Comparison of ENCODE assay signal across 10 cellular contexts in genomic region chr3:52236424-52236886, GRCh38. TPM values are rescaled to one million over a fixed set of nuclear protein-coding genes. Genes with fewer than 3 reads are reported as not detected.
DNase-seq lines count a peak whose midpoint lies in the region; ATAC-seq and TF ChIP-seq lines count a peak whose summit lies in the region.
"Had no signal": no experiment of that assay in that cellular context is flagged by ENCODE, and none has a peak within 500 bp of the region (broad histone marks: within the 10 kb centered on the region; RNA-seq: fewer than 3 reads in every experiment).

No MANE protein-coding gene starts in this region.

- H3K9me3 Mint-ChIP-seq in CD14-positive monocyte = peaks cover 0 to 1% (median 0%) of the 10 kb centered on the region in 7 donors
- no peaks in the 10 kb centered on the region for H3K9me3 Mint-ChIP-seq in effector memory CD8-positive, alpha-beta T cell
- no peaks in the 10 kb centered on the region for H3K9me3 Mint-ChIP-seq in osteocyte (ENCODE audit: unreplicated experiment)

- H3K27ac Mint-ChIP-seq in CD14-positive monocyte = peak overlapping the region in 6 of 7 donors; percentile 55 to 95 (median 92)
- H3K27ac Mint-ChIP-seq in effector memory CD8-positive, alpha-beta T cell = peak overlapping the region in 1 of 2 donors; percentile 93
- peak overlapping the region; percentile 93 for H3K27ac Mint-ChIP-seq in osteocyte (ENCODE audit: unreplicated experiment)

- H3K27me3 ChIP-seq in Karpas-422 (ENCODE audit: low read length) = no peaks in the 10 kb centered on the region

- peak overlapping the region; percentile 70 for H3K4me2 ChIP-seq in Karpas-422 (ENCODE audit: low read depth, low read length, poor library complexity, severe bottlenecking)

- peaks cover 32% of the 10 kb centered on the region for H3K79me2 ChIP-seq in Karpas-422 (ENCODE audit: low read length)

- no peak overlapping the region for H3K9ac ChIP-seq in Karpas-422 (ENCODE audit: low read length)

- no peaks in the 10 kb centered on the region for H3K9me2 ChIP-seq in Karpas-422 (replicated peaks; ENCODE audit: insufficient read depth, low read length)

- peaks cover 38 to 47% of the 10 kb centered on the region in 2 donors for H3K36me3 Mint-ChIP-seq in CD14-positive monocyte
- peaks cover 44% of the 10 kb centered on the region for H3K36me3 Mint-ChIP-seq in effector memory CD8-positive, alpha-beta T cell (ENCODE audit: insufficient read depth)
- peaks cover 8% of the 10 kb centered on the region for H3K36me3 Mint-ChIP-seq in osteocyte (ENCODE audit: unreplicated experiment)

- no peak for TF ChIP-seq CTCF in CD14-positive monocyte (IDR thresholded peaks at IDR 0.05)
- no peak for TF ChIP-seq CTCF in osteocyte (IDR thresholded peaks at IDR 0.05)

- H2AFZ ChIP-seq in Karpas-422 (ENCODE audit: low read length) = no peak overlapping the region

- in situ Hi-C loops in G401 (cut with HindIII; ENCODE audit: low sequenced_read_pairs) = no loop called here

- no peaks in the 10 kb centered on the region for H3K9me3 ChIP-seq in Karpas-422 (ENCODE audit: low read length)

- H3K4me3 Mint-ChIP-seq in CD14-positive monocyte (peak overlapping the region; percentile 11 to 31), osteocyte (ENCODE audit: unreplicated experiment) (no peak overlapping the region)
- peak overlapping the region; percentile 46 to 98 for H3K4me3 Mint-ChIP-seq in effector memory CD8-positive, alpha-beta T cell

- peaks cover 50% of the 10 kb centered on the region for H3K4me1 ChIP-seq in Karpas-422 (ENCODE audit: low read length)

- H3K36me3 ChIP-seq in Karpas-422 (ENCODE audit: insufficient read depth, low read length) = no peaks in the 10 kb centered on the region

- peak; percentile 24 for DNase-seq in CD14-positive monocyte (ENCODE audit: low spot score)
- DNase-seq in Karpas-422 = no peak
- DNase-seq in effector memory CD8-positive, alpha-beta T cell = no peak
- DNase-seq in osteocyte (ENCODE audit: extremely low spot score, unreplicated experiment) = no peak
- DNase-seq in G401 (ENCODE audit: low spot score) = no peak
- no peak for DNase-seq in NCI-H1417 (lab: John Stamatoyannopoulos, UW)
- DNase-seq in NCI-H2196 treated with DMSO at 0.1 percent for 48 hours (lab: John Stamatoyannopoulos, UW; ENCODE audit: unreplicated experiment) = no peak
- DNase-seq: head of caudate nucleus had no signal

- no peak overlapping the region for H3K27ac ChIP-seq in Karpas-422 (ENCODE audit: low read length)

- intact Hi-C loops in CD14-positive monocyte (cut with micrococcal nuclease) = no loop called here

- H3K4me3 ChIP-seq in Karpas-422 (ENCODE audit: low read length) = no peak overlapping the region

- H3K4me1 Mint-ChIP-seq in CD14-positive monocyte (peaks cover 63% of the 10 kb centered on the region), osteocyte (ENCODE audit: unreplicated experiment) (peaks cover 44% of the 10 kb centered on the region)
- peaks cover 69 to 73% of the 10 kb centered on the region in 2 donors for H3K4me1 Mint-ChIP-seq in effector memory CD8-positive, alpha-beta T cell (ENCODE audit: low read depth in 2 of 2)

- 0 out of 2 replicates have a peak, but pooled peaks cover 9% of the 10 kb centered on the region for H4K20me1 ChIP-seq in Karpas-422 (ENCODE audit: insufficient read depth, low read depth, low read length)

- H3K27me3 Mint-ChIP-seq in CD14-positive monocyte (ENCODE audit: low read depth in 3 of 3) = no peaks in the 10 kb centered on the region
- H3K27me3 Mint-ChIP-seq in effector memory CD8-positive, alpha-beta T cell = no peaks in the 10 kb centered on the region
- H3K27me3 Mint-ChIP-seq in osteocyte (ENCODE audit: unreplicated experiment) = no peaks in the 10 kb centered on the region

- no peak for ATAC-seq in effector memory CD8-positive, alpha-beta T cell (replicated peaks)
- ATAC-seq in HG02884 (IDR thresholded peaks at IDR 0.05; ENCODE audit: unreplicated experiment) = no peak

RNA-seq across cellular contexts. Expression of gene TWF2, which starts 2.5 kb away (rescaled TPM):
- polyA plus RNA-seq in CD14-positive monocyte = 100 to 1,000 TPM; 176 to 199 TPM
- 42.0 and 76.3 TPM in 2 replicates for total RNA-seq in Karpas-422 (2014; rRNA removed; shearing (Covaris generic); ENCODE audit: low replicate concordance)
- 55.8 and 58.6 TPM in 2 replicates for total RNA-seq in osteocyte
- total RNA-seq in G401 (2014; rRNA removed; shearing (Covaris generic)) = 237 and 258 TPM in 2 replicates

RNA-seq across cellular contexts. Expression of gene PPM1M, which starts 9.1 kb away (rescaled TPM):
- 100 to 1,000 TPM in 1 of 2 donors, 10 to 100 TPM in 1; 92.8 to 120 TPM for polyA plus RNA-seq in CD14-positive monocyte
- total RNA-seq in Karpas-422 (2014; rRNA removed; shearing (Covaris generic); ENCODE audit: low replicate concordance) = 25.5 and 35.4 TPM in 2 replicates
- total RNA-seq in osteocyte = 16.4 and 16.9 TPM in 2 replicates
- total RNA-seq in G401 (2014; rRNA removed; shearing (Covaris generic)) = 0.43 and 1.4 TPM in 2 replicates

RNA-seq across cellular contexts. Expression of gene TLR9, which starts 11.0 kb away (rescaled TPM):
- not detected for polyA plus RNA-seq in CD14-positive monocyte
- total RNA-seq in Karpas-422 (2014; rRNA removed; shearing (Covaris generic); ENCODE audit: low replicate concordance) = 7.4 and 26.5 TPM in 2 replicates
- total RNA-seq in osteocyte = not detected in 2 replicates
- 0.07 TPM in 1 of 2 replicates, not detected in the other for total RNA-seq in G401 (2014; rRNA removed; shearing (Covaris generic))
- total RNA-seq: NCI-H460 had no signal

RNA-seq across cellular contexts. Expression of gene ALAS1, which starts 38.5 kb away (rescaled TPM):
- 10 to 100 TPM; 20.9 to 38.7 TPM for polyA plus RNA-seq in CD14-positive monocyte
- 24.8 and 41.6 TPM in 2 replicates for total RNA-seq in Karpas-422 (2014; rRNA removed; shearing (Covaris generic); ENCODE audit: low replicate concordance)
- 34.8 and 36.2 TPM in 2 replicates for total RNA-seq in osteocyte
- total RNA-seq in G401 (2014; rRNA removed; shearing (Covaris generic)) = 66.7 and 73.0 TPM in 2 replicates

RNA-seq across cellular contexts. Expression of gene WDR82, which starts 42.0 kb away (rescaled TPM):
- 10 to 100 TPM; 27.3 to 33.4 TPM for polyA plus RNA-seq in CD14-positive monocyte
- 30.4 and 42.0 TPM in 2 replicates for total RNA-seq in Karpas-422 (2014; rRNA removed; shearing (Covaris generic); ENCODE audit: low replicate concordance)
- total RNA-seq in osteocyte = 76.7 and 82.1 TPM in 2 replicates
- 89.2 and 115 TPM in 2 replicates for total RNA-seq in G401 (2014; rRNA removed; shearing (Covaris generic))
